In the genomic region with DNA sequence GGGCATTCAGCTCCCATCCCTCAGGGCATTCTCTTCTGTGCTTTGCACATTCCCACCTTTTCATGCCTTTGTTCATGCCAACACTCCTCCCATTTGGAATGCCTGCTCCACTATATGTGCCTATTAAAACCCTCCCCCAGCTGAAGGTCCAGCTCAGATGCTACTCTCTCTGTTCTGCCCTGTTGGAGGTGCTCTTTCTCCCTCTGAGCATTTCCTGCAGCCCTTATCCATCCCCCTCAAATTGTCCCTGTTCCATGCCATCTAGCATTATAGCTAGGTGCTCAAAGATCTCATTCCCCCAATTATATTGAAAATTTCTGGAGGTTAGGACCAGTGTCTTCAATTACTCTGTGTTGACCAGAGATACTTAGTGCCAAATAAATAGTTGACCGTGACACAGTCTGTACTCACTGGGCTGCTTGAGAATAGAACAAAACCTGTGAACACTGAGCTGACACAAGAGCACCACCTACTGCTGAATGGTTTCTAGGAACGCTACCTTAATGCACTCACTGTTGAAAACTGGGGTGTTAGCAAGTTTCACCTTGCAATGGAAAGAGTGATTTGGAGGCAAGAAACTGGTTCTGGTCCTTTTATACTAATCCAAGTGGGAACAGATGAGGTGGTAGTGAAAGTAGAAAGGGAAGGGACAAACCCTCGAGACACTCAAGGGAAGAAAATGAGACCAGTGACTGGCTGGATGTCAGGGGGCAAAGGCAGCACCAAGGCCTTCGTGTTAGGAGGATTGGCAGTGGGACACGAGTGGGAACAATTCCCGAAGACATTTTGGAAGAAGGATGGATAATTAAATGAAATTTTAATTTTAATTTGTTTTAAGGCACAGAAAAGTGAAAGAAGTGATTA, we compare ENCODE assay signal across 8 cellular contexts.
DNase-seq lines count a peak whose midpoint lies in the region; ATAC-seq and TF ChIP-seq lines count a peak whose summit lies in the region.

No MANE protein-coding gene starts in this region.

- WGBS in iPS DF 6.9 (ENCODE audit: insufficient coverage, insufficient read length): 100% methylated on average over 1 of the region's 6 CpGs

- H3K36me3 ChIP-seq in WERI-Rb-1 (no peaks in the 10 kb centered on the region; the same call in 1 of the 2 replicates), iPS DF 6.9 (ENCODE audit: control insufficient read depth, insufficient read depth, low read length) (no peaks in the 10 kb centered on the region), upper lobe of right lung (no peaks in the 10 kb centered on the region)

- in situ Hi-C loops in KBM-7 (cut with MboI; ENCODE audit: low pct_unique_long_range_greater_than_20kb, low sequenced_read_pairs): no loop called here

- H3K27me3 ChIP-seq in WERI-Rb-1 (ENCODE audit: insufficient read depth, low read depth, severe bottlenecking): no peaks in the 10 kb centered on the region
- no peaks in the 10 kb centered on the region for H3K27me3 ChIP-seq in iPS DF 6.9 (ENCODE audit: control insufficient read depth, insufficient read depth, low read length)
- no peaks in the 10 kb centered on the region for H3K27me3 ChIP-seq in upper lobe of right lung

- no peak overlapping the region for H3K27ac ChIP-seq in WERI-Rb-1
- no peak overlapping the region for H3K27ac ChIP-seq in iPS DF 6.9 (ENCODE audit: low read length)
- H3K27ac ChIP-seq in upper lobe of right lung: no peak overlapping the region

- DNase-seq in DMS53 (lab: John Stamatoyannopoulos, UW) (peak; percentile 47), KBM-7 (peak; percentile 45), WERI-Rb-1 (peak; percentile 21), iPS DF 6.9 (ENCODE audit: low read depth, low spot score) (peak; percentile 25), upper lobe of right lung (no peak)

- TF ChIP-seq CTCF in WERI-Rb-1 (IDR thresholded peaks at IDR 0.05; ENCODE audit: low read depth, low read length) (peak; percentile 66; the same call in 1 of the 2 replicates), upper lobe of right lung (IDR thresholded peaks at IDR 0.05) (peak; percentile 49)

- no peaks in the 10 kb centered on the region for H3K9me3 ChIP-seq in WERI-Rb-1 (ENCODE audit: severe bottlenecking)
- no peaks in the 10 kb centered on the region for H3K9me3 ChIP-seq in iPS DF 6.9 (ENCODE audit: control insufficient read depth, insufficient read depth, low read length)
- H3K9me3 ChIP-seq in upper lobe of right lung: no peaks in the 10 kb centered on the region

- H3K4me3 ChIP-seq in WERI-Rb-1 (ENCODE audit: low read depth, low read length) (no peak overlapping the region), iPS DF 6.9 (ENCODE audit: low read length) (no peak overlapping the region), upper lobe of right lung (no peak overlapping the region)

- intact Hi-C loops in upper lobe of right lung (cut with DNase I): no loop called here

- H3K4me1 ChIP-seq in iPS DF 6.9 (ENCODE audit: control insufficient read depth, insufficient read depth, low read length): peaks cover 3% of the 10 kb centered on the region; the same call in 1 of the 2 replicates
- H3K4me1 ChIP-seq in upper lobe of right lung: peaks cover 7% of the 10 kb centered on the region

- ATAC-seq in upper lobe of right lung (peak; percentile 43), HG03378 (IDR thresholded peaks at IDR 0.05; ENCODE audit: unreplicated experiment) (no peak), GM18498 (IDR thresholded peaks at IDR 0.05; ENCODE audit: unreplicated experiment) (no peak), HG02678 (IDR thresholded peaks at IDR 0.05; ENCODE audit: unreplicated experiment) (no peak)
